Comparison of ENCODE assay signal across 1 cellular context in genomic region chr16:12311887-12312286, GRCh38.
TF ChIP-seq lines count a peak whose summit lies in the region.

No MANE protein-coding gene starts in this region.

TF ChIP-seq in GM23338, 12 proteins besides CTCF, POLR2A, EP300 and RAD21 (continued from another document):
- TF ChIP-seq ZNF462 (CRISPR knock-in tag; IDR thresholded peaks at IDR 0.05): no peak
- TF ChIP-seq JUNB (IDR thresholded peaks at IDR 0.05; ENCODE audit: unreplicated experiment): no peak
- TF ChIP-seq ZNF331 (CRISPR knock-in tag; IDR thresholded peaks at IDR 0.05; ENCODE audit: low read depth): no peak
- no peak for TF ChIP-seq NANOG (IDR thresholded peaks at IDR 0.05; ENCODE audit: borderline replicate concordance)
- TF ChIP-seq CREB1 (CRISPR knock-in tag; IDR thresholded peaks at IDR 0.05; ENCODE audit: low read depth): no peak
- TF ChIP-seq, protein P1, sequence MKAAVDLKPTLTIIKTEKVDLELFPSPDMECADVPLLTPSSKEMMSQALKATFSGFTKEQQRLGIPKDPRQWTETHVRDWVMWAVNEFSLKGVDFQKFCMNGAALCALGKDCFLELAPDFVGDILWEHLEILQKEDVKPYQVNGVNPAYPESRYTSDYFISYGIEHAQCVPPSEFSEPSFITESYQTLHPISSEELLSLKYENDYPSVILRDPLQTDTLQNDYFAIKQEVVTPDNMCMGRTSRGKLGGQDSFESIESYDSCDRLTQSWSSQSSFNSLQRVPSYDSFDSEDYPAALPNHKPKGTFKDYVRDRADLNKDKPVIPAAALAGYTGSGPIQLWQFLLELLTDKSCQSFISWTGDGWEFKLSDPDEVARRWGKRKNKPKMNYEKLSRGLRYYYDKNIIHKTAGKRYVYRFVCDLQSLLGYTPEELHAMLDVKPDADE (IDR thresholded peaks at IDR 0.05): no peak
- TF ChIP-seq EZH2 (IDR thresholded peaks at IDR 0.05; ENCODE audit: low read depth, unreplicated experiment): no peak
- TF ChIP-seq POLR2AphosphoS5 (IDR thresholded peaks at IDR 0.05; ENCODE audit: low read depth): no peak
